Comparison of ENCODE assay signal across 19 cellular contexts in genomic region chr2:23502096-23502495, GRCh38.
DNase-seq lines count a peak whose midpoint lies in the region; ATAC-seq and TF ChIP-seq lines count a peak whose summit lies in the region.
"Had no signal": no experiment of that assay in that cellular context is flagged by ENCODE, and none has a peak within 500 bp of the region (broad histone marks: within the 10 kb centered on the region; RNA-seq: fewer than 3 reads in every experiment).

No MANE protein-coding gene starts in this region.

- TF ChIP-seq POLR2A in gastroesophageal sphincter (IDR thresholded peaks at IDR 0.05) (no peak), vagina (IDR thresholded peaks at IDR 0.05) (no peak)

- 84% methylated on average over 15 of the region's 15 CpGs for WGBS in right cardiac atrium
- 72 to 80% methylated on average over 6 to 15 of the region's 15 CpGs for WGBS in gastroesophageal sphincter (ENCODE audit: low coverage in 1 of 2), 2 donors

- H3K27me3 ChIP-seq in right cardiac atrium (ENCODE audit: control insufficient read depth, insufficient read depth): no peaks in the 10 kb centered on the region
- no peaks in the 10 kb centered on the region for H3K27me3 ChIP-seq in right atrium auricular region
- no peaks in the 10 kb centered on the region for H3K27me3 ChIP-seq in gastroesophageal sphincter
- no peaks in the 10 kb centered on the region for H3K27me3 ChIP-seq in vagina

- H3K4me1 ChIP-seq in right cardiac atrium (ENCODE audit: control insufficient read depth, insufficient read depth, low read length) (peaks cover 12% of the 10 kb centered on the region), right atrium auricular region (peaks cover 0 to 65% of the 10 kb centered on the region in 2 donors), gastroesophageal sphincter (peaks cover 0 to 86% (median 19%) of the 10 kb centered on the region in 3 donors), vagina (peaks cover 41% of the 10 kb centered on the region)
- H3K4me1 ChIP-seq: A549, HAP-1 had no signal

- H3K4me3 ChIP-seq in right cardiac atrium (ENCODE audit: low read length) (no peak overlapping the region), right atrium auricular region (no peak overlapping the region), gastroesophageal sphincter (no peak overlapping the region), vagina (no peak overlapping the region)
- H3K4me3 ChIP-seq: A549, HAP-1, smooth muscle cell had no signal

- DNase-seq in right cardiac atrium (peak in 2 of 3 donors; percentile 48 to 56), right atrium auricular region (ENCODE audit: low spot score) (no peak), nucleus accumbens (lab: John Stamatoyannopoulos, UW) (peak in 49 of 56 donors; percentile 11 to 84 (median 56)), vagina (ENCODE audit: extremely low spot score in 2 of 2) (no peak), kidney glomerular epithelial cell (lab: John Stamatoyannopoulos, UW) (no peak), AML-193 (lab: John Stamatoyannopoulos, UW) (no peak)
- DNase-seq: activated CD4-positive, CD25-positive, alpha-beta regulatory T cell treated with anti-CD3 and anti-CD28 coated beads, Interleukin-2, amount 50 U/mL, for 72 hours; activated naive CD8-positive, alpha-beta T cell treated with anti-CD3 and anti-CD28 coated beads, Interleukin-2, amount 10 ng/mL, durations not matched to agents 7 days and 5 days; Calu3; KBM-7; NCI-H1436; NCI-H446; stimulated activated naive CD8-positive, alpha-beta T cell treated with anti-CD3 and anti-CD28 coated beads, Interleukin-15, amount 100 ng/mL, for 72 hours; T-helper 1 cell had no signal

- H3K36me3 ChIP-seq in right atrium auricular region (no peaks in the 10 kb centered on the region), gastroesophageal sphincter (no peaks in the 10 kb centered on the region), vagina (no peaks in the 10 kb centered on the region)
- H3K36me3 ChIP-seq: HAP-1 had no signal

- no peak for TF ChIP-seq CTCF in right atrium auricular region (IDR thresholded peaks at IDR 0.05)
- TF ChIP-seq CTCF in gastroesophageal sphincter (IDR thresholded peaks at IDR 0.05): no peak
- no peak for TF ChIP-seq CTCF in vagina (IDR thresholded peaks at IDR 0.05)

- no peak for TF ChIP-seq EP300 in gastroesophageal sphincter (IDR thresholded peaks at IDR 0.05)

- ATAC-seq in right cardiac atrium: peak in 1 of 2 donors; percentile 9
- peak; percentile 58 for ATAC-seq in gastroesophageal sphincter
- no peak for ATAC-seq in HG03469 (IDR thresholded peaks at IDR 0.05; ENCODE audit: unreplicated experiment)
- ATAC-seq: A549; stimulated activated naive CD8-positive, alpha-beta T cell treated with anti-CD3 and anti-CD28 coated beads, Interleukin-15, amount 100 ng/mL, for 72 hours had no signal

- no peaks in the 10 kb centered on the region for H3K9me3 ChIP-seq in right cardiac atrium (ENCODE audit: control insufficient read depth, low read length)
- no peaks in the 10 kb centered on the region for H3K9me3 ChIP-seq in right atrium auricular region
- no peaks in the 10 kb centered on the region for H3K9me3 ChIP-seq in gastroesophageal sphincter
- no peaks in the 10 kb centered on the region for H3K9me3 ChIP-seq in vagina
- H3K9me3 ChIP-seq: A549, HAP-1 had no signal

- no peak overlapping the region for H3K27ac ChIP-seq in right cardiac atrium (ENCODE audit: low read length)
- H3K27ac ChIP-seq in right atrium auricular region: no peak overlapping the region
- H3K27ac ChIP-seq in gastroesophageal sphincter: peak overlapping the region in 3 of 4 donors; percentile 61 to 83 (median 82)
- peak overlapping the region; percentile 7 for H3K27ac ChIP-seq in vagina
- H3K27ac ChIP-seq: A549 had no signal

- intact Hi-C loops in right cardiac atrium (cut with DNase I) (no loop called here), vagina (cut with DNase I) (no loop called here)

Comparison
In these comparisons a context has a peak if more than half of its experiments do, and no peak if none do; other contexts are left out.
1. DNase-seq: peak in right cardiac atrium (2 of 3) and nucleus accumbens (49 of 56); none in right atrium auricular region (single experiment), vagina (0 of 2), kidney glomerular epithelial cell (single experiment) and AML-193 (0 of 2).
2. H3K27ac ChIP-seq: peak in gastroesophageal sphincter (3 of 4) and vagina (single experiment); none in right cardiac atrium (single experiment) and right atrium auricular region (0 of 2).